In the genomic region with DNA sequence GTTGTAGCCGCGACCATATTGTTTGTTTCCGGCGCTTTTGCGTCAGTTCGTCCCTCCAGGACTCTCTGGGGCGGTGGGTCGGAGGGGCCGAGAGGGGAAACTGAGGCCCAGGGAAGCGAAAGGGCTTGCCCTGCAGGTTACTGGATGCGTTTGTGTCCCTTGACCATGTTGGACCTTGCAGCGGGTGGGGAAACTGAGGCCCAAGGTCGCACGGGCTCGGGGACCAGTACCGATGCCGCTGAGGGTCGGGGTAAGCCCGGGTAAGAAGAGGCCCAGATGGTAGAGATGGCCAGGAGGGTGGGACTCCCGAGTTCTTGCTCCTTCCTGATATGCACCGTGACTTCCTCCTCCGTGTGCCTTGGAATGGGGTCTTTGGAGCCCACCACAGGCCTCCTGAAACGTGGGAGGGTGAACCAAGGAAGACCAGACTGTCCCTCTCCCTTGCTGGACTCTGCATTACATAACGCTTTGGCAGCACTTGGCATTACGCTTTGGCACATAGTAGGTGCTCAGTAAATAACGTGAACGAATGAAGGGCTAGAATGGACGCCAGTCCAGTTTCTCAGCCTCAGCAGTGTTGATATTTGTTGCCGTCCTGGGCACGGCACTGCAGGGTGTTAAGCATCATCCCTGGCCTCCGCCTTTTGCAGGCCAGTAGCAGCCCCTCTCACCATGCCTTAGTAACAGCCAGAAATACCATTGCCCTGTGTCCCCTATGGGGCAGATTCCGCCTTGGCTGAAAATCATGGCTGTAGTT, we compare ENCODE assay signal across 8 cellular contexts. TPM values are rescaled to one million over a fixed set of nuclear protein-coding genes. Genes with fewer than 3 reads are reported as not detected.
DNase-seq lines count a peak whose midpoint lies in the region; TF ChIP-seq lines count a peak whose summit lies in the region.

No MANE protein-coding gene starts in this region.

- peaks cover 37% of the 10 kb centered on the region for H3K4me1 ChIP-seq in CD4-positive, alpha-beta memory T cell (ENCODE audit: insufficient read depth, low read length)
- peaks cover 17% of the 10 kb centered on the region for H3K4me1 ChIP-seq in MM.1S (ENCODE audit: low read length)

- peak overlapping the region; percentile 58 to 68 for H3K4me3 ChIP-seq in CD4-positive, alpha-beta memory T cell (ENCODE audit: low read length in 2 of 2)
- peak overlapping the region; percentile 100 for H3K4me3 ChIP-seq in MM.1S (ENCODE audit: low read length)
- peak overlapping the region; percentile 79 for H3K4me3 ChIP-seq in coronary artery

- H4K20me1 ChIP-seq in MM.1S (ENCODE audit: insufficient read depth, low read length) = peaks cover 16% of the 10 kb centered on the region; the same call in 1 of the 2 replicates

- H3K9ac ChIP-seq in MM.1S (ENCODE audit: low read length) = peak overlapping the region; percentile 99

- no peak for DNase-seq in CD4-positive, alpha-beta memory T cell
- DNase-seq in MM.1S = peak; percentile 12
- no peak for DNase-seq in coronary artery (ENCODE audit: low spot score)
- DNase-seq in nephron progenitor cell = peak; percentile 17
- no peak for DNase-seq in AML-193 (lab: John Stamatoyannopoulos, UW)
- DNase-seq in SW 1271 (lab: John Stamatoyannopoulos, UW) = no peak
- no peak for DNase-seq in DMS 273 treated with DMSO at 0.1 percent for 48 hours (lab: John Stamatoyannopoulos, UW)
- DNase-seq in hypothalamus (lab: John Stamatoyannopoulos, UW) = no peak

- peak overlapping the region; percentile 84 to 91 (median 87) for H3K4me3 Mint-ChIP-seq in CD4-positive, alpha-beta memory T cell
- H3K4me3 Mint-ChIP-seq in nephron progenitor cell = peak overlapping the region; percentile 90

- CTCF ChIA-PET in CD4-positive, alpha-beta memory T cell (lab: Charles Lee; ENCODE audit: partially characterized antibody) = interaction anchor here (1.7 kb wide), 1 partner anchor 60 kb away, joined by 12 read pairs; a partner anchor contains a TSS

- H3K27ac Mint-ChIP-seq in CD4-positive, alpha-beta memory T cell = peak overlapping the region; percentile 87 to 96 (median 90)
- peak overlapping the region; percentile 95 for H3K27ac Mint-ChIP-seq in nephron progenitor cell

- no peaks in the 10 kb centered on the region for H3K9me3 ChIP-seq in CD4-positive, alpha-beta memory T cell (ENCODE audit: control insufficient read depth in 1 of 2, low read length in 2 of 2)
- H3K9me3 ChIP-seq in MM.1S (replicated peaks; ENCODE audit: insufficient read depth, low read length) = no peaks in the 10 kb centered on the region

- TF ChIP-seq CTCF in MM.1S (IDR thresholded peaks at IDR 0.05; ENCODE audit: low read length) = no peak
- no peak for TF ChIP-seq CTCF in coronary artery (IDR thresholded peaks at IDR 0.05)
- TF ChIP-seq CTCF in nephron progenitor cell (IDR thresholded peaks at IDR 0.05) = no peak

- no peaks in the 10 kb centered on the region for H3K9me3 Mint-ChIP-seq in CD4-positive, alpha-beta memory T cell
- no peaks in the 10 kb centered on the region for H3K9me3 Mint-ChIP-seq in nephron progenitor cell

- H3K4me1 Mint-ChIP-seq in CD4-positive, alpha-beta memory T cell = peaks cover 23 to 59% (median 42%) of the 10 kb centered on the region in 4 donors
- peaks cover 68% of the 10 kb centered on the region for H3K4me1 Mint-ChIP-seq in nephron progenitor cell

- peak overlapping the region; percentile 87 for H3K4me2 ChIP-seq in MM.1S (ENCODE audit: low read depth, low read length)

- POLR2A ChIA-PET in CD4-positive, alpha-beta memory T cell (lab: Charles Lee; ENCODE audit: partially characterized antibody) = interaction anchor here (0.6 to 1.9 kb wide), 8 partner anchors 23 to 1581 kb away, joined by 3 to 19 read pairs (median 10); a partner anchor contains a TSS

- H3K9me2 ChIP-seq in MM.1S (replicated peaks; ENCODE audit: insufficient read depth, low read length) = no peaks in the 10 kb centered on the region

- peak overlapping the region; percentile 72 for H2AFZ ChIP-seq in MM.1S (ENCODE audit: low read length)

- H3K27ac ChIP-seq in CD4-positive, alpha-beta memory T cell (ENCODE audit: low read depth, low read length) = peak overlapping the region; percentile 62
- peak overlapping the region; percentile 33; the same call in 1 of the 2 replicates for H3K27ac ChIP-seq in MM.1S (ENCODE audit: low read length)
- peak overlapping the region; percentile 89 to 92 for H3K27ac ChIP-seq in coronary artery

- no peaks in the 10 kb centered on the region for H3K36me3 ChIP-seq in CD4-positive, alpha-beta memory T cell (ENCODE audit: insufficient read depth, low read length)
- H3K36me3 ChIP-seq in MM.1S (replicated peaks; ENCODE audit: insufficient read depth, low read length) = peaks cover 6% of the 10 kb centered on the region; the same call in 1 of the 2 replicates

- intact Hi-C loops in CD4-positive, alpha-beta memory T cell (cut with micrococcal nuclease) = loop anchor here (5.0 kb wide), 2 partner anchors 234 to 319 kb away; a partner anchor contains a TSS

- peaks cover 10% of the 10 kb centered on the region; the same call in 1 of the 2 replicates for H3F3A ChIP-seq in MM.1S (ENCODE audit: insufficient read depth, low read length)

- H3K79me2 ChIP-seq in MM.1S (ENCODE audit: low read length) = peaks cover 79% of the 10 kb centered on the region

- H3K36me3 Mint-ChIP-seq in CD4-positive, alpha-beta memory T cell = peaks cover 0 to 16% of the 10 kb centered on the region in 2 donors
- peaks cover 17% of the 10 kb centered on the region for H3K36me3 Mint-ChIP-seq in nephron progenitor cell (ENCODE audit: low read depth)

- H3K27me3 ChIP-seq in CD4-positive, alpha-beta memory T cell (ENCODE audit: insufficient read depth, low read length) = no peaks in the 10 kb centered on the region
- no peaks in the 10 kb centered on the region for H3K27me3 ChIP-seq in MM.1S (replicated peaks; ENCODE audit: insufficient read depth, low read length)

- H3K27me3 Mint-ChIP-seq in CD4-positive, alpha-beta memory T cell = no peaks in the 10 kb centered on the region
- H3K27me3 Mint-ChIP-seq in nephron progenitor cell (ENCODE audit: low read depth, poor library complexity) = no peaks in the 10 kb centered on the region

RNA-seq across cellular contexts. Expression of a gene that starts 0.7 kb away (rescaled TPM):
- total RNA-seq in CD4-positive, alpha-beta memory T cell = 10 to 100 TPM; 13.9 to 18.1 TPM
- polyA plus RNA-seq in CD4-positive, alpha-beta memory T cell = 1 to 10 TPM; 2.8 to 4.5 TPM

RNA-seq across cellular contexts. Expression of a gene that starts 2.8 kb away (rescaled TPM):
- total RNA-seq in CD4-positive, alpha-beta memory T cell = 10 to 100 TPM; 40.1 to 45.6 TPM
- polyA plus RNA-seq in CD4-positive, alpha-beta memory T cell = 10 to 100 TPM; 19.7 to 28.2 TPM

RNA-seq across cellular contexts. Expression of a gene that starts 54.4 kb away (rescaled TPM):
- 10 to 100 TPM; 61.3 to 63.5 TPM for total RNA-seq in CD4-positive, alpha-beta memory T cell
- polyA plus RNA-seq in CD4-positive, alpha-beta memory T cell = 1 to 10 TPM; 4.1 to 6.2 TPM

RNA-seq across cellular contexts. Expression of a gene that starts 59.8 kb away (rescaled TPM):
- total RNA-seq in CD4-positive, alpha-beta memory T cell = 10 to 100 TPM; 24.7 to 27.0 TPM
- polyA plus RNA-seq in CD4-positive, alpha-beta memory T cell = 1 to 10 TPM; 3.5 to 9.2 TPM

Comparison
In these comparisons a context has a peak if more than half of its experiments do, and no peak if none do; other contexts are left out.
1. DNase-seq: peak in MM.1S (single experiment) and nephron progenitor cell (single experiment); none in CD4-positive, alpha-beta memory T cell (0 of 5), coronary artery (single experiment), AML-193 (0 of 2), SW 1271 (0 of 2), DMS 273 treated with DMSO at 0.1 percent for 48 hours (single experiment) and hypothalamus (0 of 51).
2. H3K27ac ChIP-seq: peak in every context shown above with its lines; median percentile 90 in coronary artery; 62 in CD4-positive, alpha-beta memory T cell; 33 in MM.1S.
3. Peak in every context shown above with its lines, with median percentiles within 50 percentile points of each other: H3K4me3 ChIP-seq.